In the genomic region with DNA sequence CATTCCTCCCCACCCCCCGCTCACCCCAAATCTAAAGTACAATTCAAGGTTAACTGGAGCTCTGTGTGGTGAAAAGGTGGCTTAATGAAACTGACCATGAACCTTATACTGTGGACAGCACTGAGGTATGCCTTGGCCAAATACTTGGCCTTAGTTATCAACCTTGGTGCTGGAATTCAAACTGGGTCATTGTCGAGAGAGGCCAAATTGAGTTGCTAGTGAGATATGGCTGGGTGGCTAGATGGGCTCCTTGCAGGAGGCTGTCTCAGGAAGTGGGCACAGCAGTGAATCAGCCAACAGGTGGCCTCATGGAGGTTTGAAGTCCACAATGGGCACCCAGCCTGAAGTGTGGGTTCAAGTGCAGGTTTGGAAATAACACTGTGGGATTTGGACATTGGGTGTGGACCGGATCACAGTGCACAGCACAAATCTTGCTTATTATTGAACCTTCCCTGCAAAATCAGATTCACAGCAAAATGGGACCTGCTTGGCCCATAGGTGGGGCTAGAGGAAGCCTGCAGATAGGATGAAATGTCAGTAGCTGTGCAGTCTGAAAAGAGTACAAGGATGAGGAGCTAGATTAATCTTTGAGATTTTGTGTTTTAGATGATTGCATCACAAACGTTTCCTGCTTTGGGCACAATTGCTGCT, we compare ENCODE assay signal across 9 cellular contexts. TPM values are rescaled to one million over a fixed set of nuclear protein-coding genes. Genes with fewer than 3 reads are reported as not detected.
DNase-seq lines count a peak whose midpoint lies in the region; ATAC-seq and TF ChIP-seq lines count a peak whose summit lies in the region.
"Had no signal": no experiment of that assay in that cellular context is flagged by ENCODE, and none has a peak within 500 bp of the region (broad histone marks: within the 10 kb centered on the region; RNA-seq: fewer than 3 reads in every experiment).

No MANE protein-coding gene starts in this region.

- TF ChIP-seq CTCF in fibroblast of the aortic adventitia (IDR thresholded peaks at IDR 0.05; ENCODE audit: insufficient read depth, low read length), result peak; percentile 47

- intact Hi-C loops in Right ventricle myocardium superior (cut with DNase I) (no loop called here), cardiac septum (cut with DNase I) (no loop called here)

- DNase-seq in Right ventricle myocardium superior (no peak), cardiac septum (ENCODE audit: low spot score) (no peak), NOMO-1 treated with DMSO at 0.1 percent for 48 hours (lab: John Stamatoyannopoulos, UW; ENCODE audit: unreplicated experiment) (peak; percentile 32), fibroblast of the aortic adventitia (ENCODE audit: low read depth) (peak; percentile 33), DMS153 (lab: John Stamatoyannopoulos, UW) (no peak), NCI-H2029 treated with DMSO at 0.1 percent for 48 hours (lab: John Stamatoyannopoulos, UW) (no peak)
- no peak for DNase-seq in stimulated activated CD4-positive, alpha-beta T cell treated with anti-CD3 and anti-CD28 coated beads, Interleukin-12 subunit alpha, Interleukin-12 subunit beta, amount 100 ng/mL, for 4 hours

- peak; percentile 44 for ATAC-seq in Right ventricle myocardium superior (ENCODE audit: poor library complexity)
- ATAC-seq in HG02981 (IDR thresholded peaks at IDR 0.05; ENCODE audit: unreplicated experiment), result no peak

- no peak overlapping the region for H3K4me3 ChIP-seq in fibroblast of the aortic adventitia (ENCODE audit: low read depth, low read length)
- H3K4me3 ChIP-seq: thoracic aorta had no signal

RNA-seq across cellular contexts. Expression of a gene that starts 5.6 kb away (rescaled TPM):
- 28.4 TPM for total RNA-seq in Right ventricle myocardium superior
- 25.7 TPM for total RNA-seq in cardiac septum
- 23.6 and 96.2 TPM in 2 replicates for total RNA-seq in fibroblast of the aortic adventitia (ENCODE audit: low replicate concordance)

Comparison
In these comparisons a context has a peak if more than half of its experiments do, and no peak if none do; other contexts are left out.
1. DNase-seq: peak in NOMO-1 treated with DMSO at 0.1 percent for 48 hours (single experiment) and fibroblast of the aortic adventitia (single experiment); none in Right ventricle myocardium superior (single experiment), cardiac septum (single experiment), DMS153 (single experiment), stimulated activated CD4-positive, alpha-beta T cell treated with anti-CD3 and anti-CD28 coated beads, Interleukin-12 subunit alpha, Interleukin-12 subunit beta, amount 100 ng/mL, for 4 hours (single experiment) and NCI-H2029 treated with DMSO at 0.1 percent for 48 hours (single experiment).